Comparison of ENCODE assay signal across 13 cellular contexts in genomic region chr20:58349586-58349985, GRCh38. TPM values are rescaled to one million over a fixed set of nuclear protein-coding genes. Genes with fewer than 3 reads are reported as not detected.
A peak's percentile ranks its signal among the peaks of the same experiment; 100 is the strongest.
DNase-seq lines count a peak whose midpoint lies in the region; ATAC-seq and TF ChIP-seq lines count a peak whose summit lies in the region.
"Had no signal": no experiment of that assay in that cellular context is flagged by ENCODE, and none has a peak within 500 bp of the region (broad histone marks: within the 10 kb centered on the region; RNA-seq: fewer than 3 reads in every experiment).

No MANE protein-coding gene starts in this region.

- peaks cover 43% of the 10 kb centered on the region for H3K36me3 Mint-ChIP-seq in activated CD4-positive, alpha-beta memory T cell treated with anti-CD3 and anti-CD28 coated beads for 36 hours
- peaks cover 57% of the 10 kb centered on the region for H3K36me3 Mint-ChIP-seq in T-cell

- in situ Hi-C loops in ACHN (cut with HindIII; ENCODE audit: low pct_ligation_motif_present, low pct_unique_long_range_greater_than_20kb, low sequenced_read_pairs): no loop called here

- no peak overlapping the region for H3K4me3 Mint-ChIP-seq in activated CD4-positive, alpha-beta memory T cell treated with anti-CD3 and anti-CD28 coated beads for 36 hours
- no peak overlapping the region for H3K4me3 Mint-ChIP-seq in T-cell
- H3K4me3 Mint-ChIP-seq: activated CD8-positive, alpha-beta T cell treated with anti-CD3 and anti-CD28 coated beads, Interleukin-2, amount 10 ng/mL, durations not matched to agents 7 days and 5 days had no signal

- no peak overlapping the region for H3K27ac Mint-ChIP-seq in activated CD4-positive, alpha-beta memory T cell treated with anti-CD3 and anti-CD28 coated beads for 36 hours
- H3K27ac Mint-ChIP-seq in T-cell: no peak overlapping the region
- H3K27ac Mint-ChIP-seq: activated CD8-positive, alpha-beta T cell treated with anti-CD3 and anti-CD28 coated beads, Interleukin-2, amount 10 ng/mL, durations not matched to agents 7 days and 5 days had no signal

- H3K4me1 Mint-ChIP-seq in activated CD4-positive, alpha-beta memory T cell treated with anti-CD3 and anti-CD28 coated beads for 36 hours (ENCODE audit: low read depth): peaks cover 15% of the 10 kb centered on the region
- H3K4me1 Mint-ChIP-seq in T-cell: peaks cover 0 to 14% (median 0%) of the 10 kb centered on the region in 3 donors

- POLR2A ChIA-PET in activated CD4-positive, alpha-beta memory T cell treated with anti-CD3 and anti-CD28 coated beads for 36 hours (lab: Charles Lee): no interaction called here
- POLR2A ChIA-PET in T-cell (lab: Charles Lee): no interaction called here

- H3K27me3 Mint-ChIP-seq in activated CD4-positive, alpha-beta memory T cell treated with anti-CD3 and anti-CD28 coated beads for 36 hours: no peaks in the 10 kb centered on the region
- H3K27me3 Mint-ChIP-seq in T-cell: no peaks in the 10 kb centered on the region
- H3K27me3 Mint-ChIP-seq: CD4-positive, alpha-beta memory T cell had no signal

- H3K9me3 ChIP-seq in adipocyte (ENCODE audit: control insufficient read depth, low read length): no peaks in the 10 kb centered on the region
- H3K9me3 ChIP-seq: neutrophil had no signal

- H3K27me3 ChIP-seq in adipocyte (replicated peaks; ENCODE audit: control insufficient read depth, insufficient read depth, low read length): no peaks in the 10 kb centered on the region
- H3K27me3 ChIP-seq: neutrophil had no signal

- ATAC-seq in T-cell (replicated peaks in 1 of 4): no peak
- ATAC-seq: activated CD8-positive, alpha-beta T cell treated with anti-CD3 and anti-CD28 coated beads, Interleukin-2, amount 10 ng/mL, durations not matched to agents 7 days and 5 days had no signal

- intact Hi-C loops in activated CD4-positive, alpha-beta memory T cell treated with anti-CD3 and anti-CD28 coated beads for 36 hours (cut with micrococcal nuclease): no loop called here

- DNase-seq in ACHN: peak; percentile 39
- DNase-seq in HCEC 1CT: peak; percentile 92
- peak; percentile 67 for DNase-seq in adipocyte (ENCODE audit: low read depth)
- peak; percentile 64 for DNase-seq in fibroblast of villous mesenchyme (ENCODE audit: low read depth)
- DNase-seq in HUDEP-2 (lab: John Stamatoyannopoulos, UW; ENCODE audit: unreplicated experiment in 76 of 76): no peak
- no peak for DNase-seq in dermis blood vessel endothelial cell
- DNase-seq in activated CD4-positive, alpha-beta memory T cell treated with anti-CD3 and anti-CD28 coated beads for 36 hours: no peak
- no peak for DNase-seq in T-cell
- DNase-seq: activated CD8-positive, alpha-beta T cell treated with anti-CD3 and anti-CD28 coated beads, Interleukin-2, amount 10 ng/mL, durations not matched to agents 7 days and 5 days; CD4-positive, alpha-beta memory T cell; islet precursor cell; NCI-H1092 treated with DMSO at 0.1 percent for 48 hours had no signal

- peaks cover 37% of the 10 kb centered on the region for H3K36me3 ChIP-seq in adipocyte (ENCODE audit: control insufficient read depth, insufficient read depth, low read length, severe bottlenecking)

- H3K9ac ChIP-seq in adipocyte (ENCODE audit: low read length): no peak overlapping the region

- CTCF ChIA-PET in activated CD4-positive, alpha-beta memory T cell treated with anti-CD3 and anti-CD28 coated beads for 36 hours (lab: Charles Lee): interaction anchor here (0.9 to 1.1 kb wide), 2 partner anchors 15 to 112 kb away, joined by 3 to 4 read pairs; no protein-coding TSS in a partner anchor
- CTCF ChIA-PET in T-cell (lab: Charles Lee): no interaction called here

- H3K4me1 ChIP-seq in adipocyte (ENCODE audit: control insufficient read depth, insufficient read depth, low read length): peaks cover 16% of the 10 kb centered on the region

- TF ChIP-seq CTCF in fibroblast of villous mesenchyme (IDR thresholded peaks at IDR 0.05; ENCODE audit: insufficient read depth, low read depth, low read length): peak; percentile 17

- H3K9me3 Mint-ChIP-seq in activated CD4-positive, alpha-beta memory T cell treated with anti-CD3 and anti-CD28 coated beads for 36 hours: no peaks in the 10 kb centered on the region
- H3K9me3 Mint-ChIP-seq in T-cell: peaks cover 0 to 4% (median 0%) of the 10 kb centered on the region in 3 donors
- H3K9me3 Mint-ChIP-seq: CD4-positive, alpha-beta memory T cell had no signal

- H3K4me3 ChIP-seq in adipocyte (ENCODE audit: low read length) (no peak overlapping the region), fibroblast of villous mesenchyme (ENCODE audit: low read depth, low read length) (no peak overlapping the region)

RNA-seq across cellular contexts. Expression of gene VAPB, which starts 39.4 kb away (rescaled TPM):
- total RNA-seq in fibroblast of villous mesenchyme (12.2 and 15.1 TPM in 2 replicates), dermis blood vessel endothelial cell (16.5 and 26.5 TPM in 2 replicates), T-cell (10 to 100 TPM; 26.4 to 35.0 (median 30.8) TPM)
- total RNA-seq in activated CD4-positive, alpha-beta memory T cell treated with anti-CD3 and anti-CD28 coated beads for 36 hours: 10 to 100 TPM; 34.6 to 37.0 TPM

RNA-seq across cellular contexts. Expression of gene RAB22A, which starts 40.1 kb away (rescaled TPM):
- total RNA-seq in fibroblast of villous mesenchyme (15.1 and 20.7 TPM in 2 replicates), dermis blood vessel endothelial cell (11.7 and 15.4 TPM in 2 replicates), T-cell (10 to 100 TPM; 15.3 to 23.0 (median 20.4) TPM)
- total RNA-seq in activated CD4-positive, alpha-beta memory T cell treated with anti-CD3 and anti-CD28 coated beads for 36 hours: 10 to 100 TPM; 10.5 to 12.0 TPM

Comparison
In these comparisons a context has a peak if more than half of its experiments do, and no peak if none do; other contexts are left out.
1. DNase-seq: peak in ACHN (single experiment), HCEC 1CT (single experiment), adipocyte (single experiment) and fibroblast of villous mesenchyme (single experiment); none in HUDEP-2 (0 of 76), dermis blood vessel endothelial cell (single experiment), activated CD4-positive, alpha-beta memory T cell treated with anti-CD3 and anti-CD28 coated beads for 36 hours (single experiment) and T-cell (0 of 34).